In genomic region chr19:10763399-10763798, GRCh38 we compare ENCODE assay signal across 12 cellular contexts. TPM values are rescaled to one million over a fixed set of nuclear protein-coding genes. Genes with fewer than 3 reads are reported as not detected.
DNase-seq lines count a peak whose midpoint lies in the region; TF ChIP-seq lines count a peak whose summit lies in the region.
"Had no signal": no experiment of that assay in that cellular context is flagged by ENCODE, and none has a peak within 500 bp of the region (broad histone marks: within the 10 kb centered on the region; RNA-seq: fewer than 3 reads in every experiment).

No MANE protein-coding gene starts in this region.

- TF ChIP-seq CTCF in CD14-positive monocyte (IDR thresholded peaks at IDR 0.05) (no peak), HL-60 (IDR thresholded peaks at IDR 0.05; ENCODE audit: insufficient read depth, low read length) (no peak), brain (conservative IDR thresholded peaks at IDR 0.05) (no peak), neutrophil (IDR thresholded peaks at IDR 0.05) (no peak), adrenal gland (IDR thresholded peaks at IDR 0.05) (no peak)

- H3K36me3 Mint-ChIP-seq in CD14-positive monocyte (peaks cover 35 to 68% of the 10 kb centered on the region in 2 donors), brain (peaks cover 27% of the 10 kb centered on the region)

- intact Hi-C loops in CD14-positive monocyte (cut with micrococcal nuclease) (loop anchor here in 1 of 2 donors (5.0 kb wide), 1 partner anchor 46 kb away; the partner anchor contains the start of gene DNM2), adrenal gland (cut with DNase I) (no loop called here)

- no peaks in the 10 kb centered on the region for H3K27me3 Mint-ChIP-seq in CD14-positive monocyte (ENCODE audit: low read depth in 3 of 3)
- H3K27me3 Mint-ChIP-seq in brain = no peaks in the 10 kb centered on the region

- H3K4me1 Mint-ChIP-seq in CD14-positive monocyte (peaks cover 56% of the 10 kb centered on the region), brain (peaks cover 36% of the 10 kb centered on the region)

- H3K4me3 Mint-ChIP-seq in CD14-positive monocyte (no peak overlapping the region), brain (no peak overlapping the region)

- H3K27ac Mint-ChIP-seq in CD14-positive monocyte = peak overlapping the region in 4 of 7 donors; percentile 6 to 84 (median 65)
- H3K27ac Mint-ChIP-seq in brain = peak overlapping the region in 4 of 5 experiments; percentile 10 to 74 (median 58)

- H3K27ac ChIP-seq in HL-60 (replicated peaks) (0 out of 2 replicates have a peak overlapping the region, but pooled peaks have one; percentile 4), neutrophil (peak overlapping the region; percentile 97), adrenal gland (peak overlapping the region in 1 of 5 donors; percentile 48)

- H3K9me3 Mint-ChIP-seq in CD14-positive monocyte (no peaks in the 10 kb centered on the region), brain (no peaks in the 10 kb centered on the region)

- H3K27me3 ChIP-seq in HL-60 (ENCODE audit: insufficient read depth, poor library complexity, severe bottlenecking) = no peaks in the 10 kb centered on the region
- no peaks in the 10 kb centered on the region for H3K27me3 ChIP-seq in neutrophil
- no peaks in the 10 kb centered on the region for H3K27me3 ChIP-seq in adrenal gland

- H3K4me3 ChIP-seq in HL-60 (replicated peaks; ENCODE audit: insufficient read depth, low read length) = no peak overlapping the region
- H3K4me3 ChIP-seq in neutrophil (ENCODE audit: low read depth in 1 of 2, low read length in 1 of 2) = no peak overlapping the region
- H3K4me3 ChIP-seq in adrenal gland = no peak overlapping the region
- H3K4me3 ChIP-seq: mucosa of descending colon had no signal

- H3K36me3 ChIP-seq in neutrophil = peaks cover 36% of the 10 kb centered on the region
- H3K36me3 ChIP-seq in adrenal gland (replicated peaks in 1 of 2) = peaks cover 0 to 22% of the 10 kb centered on the region in 2 donors

- H3K9me3 ChIP-seq in neutrophil (no peaks in the 10 kb centered on the region), adrenal gland (replicated peaks in 1 of 3) (no peaks in the 10 kb centered on the region)
- H3K9me3 ChIP-seq: mucosa of descending colon had no signal

- 66 to 76% (median 68%) methylated on average over 4 of the region's 4 CpGs for WGBS in adrenal gland, 4 donors

- H3K4me1 ChIP-seq in neutrophil (ENCODE audit: control insufficient read depth in 1 of 2, insufficient read depth in 1 of 2, low read depth in 1 of 2, low read length in 1 of 2) = peaks cover 68 to 75% of the 10 kb centered on the region in 2 experiments
- H3K4me1 ChIP-seq in adrenal gland (replicated peaks in 1 of 2) = peaks cover 35 to 67% of the 10 kb centered on the region in 2 donors

- DNase-seq in CD14-positive monocyte (ENCODE audit: low spot score) = no peak
- no peak for DNase-seq in HL-60 (ENCODE audit: low read depth in 1 of 2, low spot score in 1 of 2)
- no peak for DNase-seq in stimulated activated naive CD4-positive, alpha-beta T cell treated with Interleukin-2 at 50 U/mL for 16 hours (lab: John Stamatoyannopoulos, UW)
- DNase-seq in adrenal gland = no peak
- no peak for DNase-seq in NCI-H510A treated with DMSO at 0.1 percent for 48 hours (lab: John Stamatoyannopoulos, UW)
- DNase-seq in NCI-H2171 treated with DMSO at 0.1 percent for 48 hours (lab: John Stamatoyannopoulos, UW) = no peak
- DNase-seq: activated CD4-positive, alpha-beta T cell treated with anti-CD3 and anti-CD28 coated beads for 1 hour; NCI-H1048; NCI-H524 had no signal

- TF ChIP-seq POLR2A in adrenal gland (IDR thresholded peaks at IDR 0.05) = no peak

RNA-seq across cellular contexts. Expression of gene DNM2, which starts 45.5 kb away (rescaled TPM):
- polyA plus RNA-seq in CD14-positive monocyte (10 to 100 TPM; 53.0 to 69.5 TPM), brain (ENCODE audit: insufficient read depth, low read depth, low replicate concordance) (134 TPM), adrenal gland (100 to 1,000 TPM; 103 to 157 (median 124) TPM)
- 100 to 1,000 TPM; 134 to 196 (median 170) TPM for total RNA-seq in adrenal gland
